27 cellular contexts compared by ENCODE assay signal in the genomic region with DNA sequence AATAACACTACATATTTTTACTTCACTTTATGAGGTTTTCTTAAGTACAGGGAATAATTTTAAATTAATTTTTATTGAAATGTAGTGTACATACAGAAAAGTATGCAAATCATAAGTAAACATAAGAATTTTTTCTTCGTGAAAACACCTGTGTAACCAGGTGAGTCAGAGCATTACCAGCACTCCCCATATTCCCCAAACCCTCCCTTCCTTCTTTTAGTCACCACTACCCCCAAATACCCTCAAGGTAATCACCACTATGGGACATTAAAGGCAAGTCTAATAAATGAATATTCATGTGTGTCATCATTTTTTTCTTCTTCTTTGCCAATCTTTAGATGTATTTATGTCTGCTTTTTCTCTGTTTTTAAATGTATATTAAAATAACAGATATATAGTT.
"Had no signal": no experiment of that assay in that cellular context is flagged by ENCODE, and none has a peak within 500 bp of the region (broad histone marks: within the 10 kb centered on the region; RNA-seq: fewer than 3 reads in every experiment).

No MANE protein-coding gene starts in this region.

- H3K36me3 Mint-ChIP-seq: neural progenitor cell had no signal

- H3K36me3 ChIP-seq: neural progenitor cell, prostate gland, sigmoid colon, thyroid gland had no signal

- H3K4me3 Mint-ChIP-seq: immature natural killer cell; naive thymus-derived CD4-positive, alpha-beta T cell; nephron; neural progenitor cell; stimulated activated effector memory CD8-positive, alpha-beta T cell treated with anti-CD3 and anti-CD28 coated beads, Interleukin-12 subunit alpha, Interleukin-12 subunit beta, amount 100 ng/mL, for 72 hours had no signal

- DNase-seq: dorsolateral prefrontal cortex; effector CD4-positive, alpha-beta T cell; foreskin melanocyte; glutamatergic neuron; hypothalamus; immature natural killer cell; islet precursor cell; mesendoderm; midbrain; naive thymus-derived CD4-positive, alpha-beta T cell; right cardiac atrium; sigmoid colon; stimulated activated CD4-positive, alpha-beta T cell treated with anti-CD3 and anti-CD28 coated beads, Interleukin-2, amount 100 ng/mL, for 24 hours; stimulated activated CD4-positive, alpha-beta T cell treated with anti-CD3 and anti-CD28 coated beads, Interleukin-4, amount 100 ng/mL, for 24 hours; stimulated activated naive CD4-positive, alpha-beta T cell treated with Interleukin-2 at 50 U/mL for 16 hours; stomach; thyroid gland; trophoblast cell had no signal

- H3K4me1 Mint-ChIP-seq: immature natural killer cell; neural progenitor cell; stimulated activated effector memory CD8-positive, alpha-beta T cell treated with anti-CD3 and anti-CD28 coated beads, Interleukin-12 subunit alpha, Interleukin-12 subunit beta, amount 100 ng/mL, for 72 hours had no signal

- H3K27me3 Mint-ChIP-seq: naive thymus-derived CD4-positive, alpha-beta T cell had no signal

- H3K27me3 ChIP-seq: dorsolateral prefrontal cortex, esophagus muscularis mucosa, neural progenitor cell, sigmoid colon, stomach, thyroid gland had no signal

- H2AFZ ChIP-seq: neural progenitor cell, parathyroid adenoma had no signal

- H3K4me2 ChIP-seq: neural progenitor cell had no signal

- H3K4me1 ChIP-seq: esophagus muscularis mucosa, neural progenitor cell, parathyroid adenoma, prostate gland, sigmoid colon, stomach had no signal

- H3K9me3 Mint-ChIP-seq: immature natural killer cell; nephron; neural progenitor cell; stimulated activated effector memory CD8-positive, alpha-beta T cell treated with anti-CD3 and anti-CD28 coated beads, Interleukin-12 subunit alpha, Interleukin-12 subunit beta, amount 100 ng/mL, for 72 hours had no signal

- H3K79me2 ChIP-seq: parathyroid adenoma had no signal

- H3K27ac Mint-ChIP-seq: immature natural killer cell; naive thymus-derived CD4-positive, alpha-beta T cell; nephron; neural progenitor cell; stimulated activated effector memory CD8-positive, alpha-beta T cell treated with anti-CD3 and anti-CD28 coated beads, Interleukin-12 subunit alpha, Interleukin-12 subunit beta, amount 100 ng/mL, for 72 hours had no signal

- H3K4me3 ChIP-seq: dorsolateral prefrontal cortex, esophagus muscularis mucosa, lung, neural progenitor cell, prostate gland, sigmoid colon, stomach, thyroid gland had no signal

- H3K9ac ChIP-seq: neural progenitor cell, parathyroid adenoma had no signal

- FAIRE-seq: colon had no signal

- H3K27ac ChIP-seq: dorsolateral prefrontal cortex, esophagus muscularis mucosa, neural progenitor cell, parathyroid adenoma, prostate gland, sigmoid colon, stomach, thyroid gland had no signal

- H3K9me3 ChIP-seq: esophagus muscularis mucosa, prostate gland, sigmoid colon, stomach, thyroid gland had no signal

- ATAC-seq: left lobe of liver; naive thymus-derived CD4-positive, alpha-beta T cell; right cardiac atrium; stimulated activated effector memory CD8-positive, alpha-beta T cell treated with anti-CD3 and anti-CD28 coated beads, Interleukin-12 subunit alpha, Interleukin-12 subunit beta, amount 100 ng/mL, for 72 hours had no signal
